Comparison of ENCODE assay signal across 1 cellular context in the genomic region with DNA sequence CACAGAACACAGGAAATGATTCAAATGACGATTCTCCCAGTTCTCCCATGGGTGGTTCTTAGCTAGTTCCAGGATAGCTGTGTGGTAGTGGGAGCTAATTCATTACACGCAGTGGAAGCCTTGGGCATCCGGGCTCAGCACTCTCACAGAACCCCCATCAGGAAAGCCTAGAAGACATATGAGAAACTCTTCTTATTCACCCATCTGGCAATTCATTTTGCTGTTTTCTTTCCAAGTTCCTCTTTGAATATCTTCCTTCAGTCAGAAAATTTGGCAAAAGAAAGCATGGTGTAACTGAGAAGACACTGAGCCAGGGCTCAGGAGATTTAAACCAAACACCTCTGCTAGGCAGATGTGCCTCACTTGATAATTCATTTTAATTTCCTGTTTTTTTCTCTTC.
TF ChIP-seq lines count a peak whose summit lies in the region.

No MANE protein-coding gene starts in this region.

TF ChIP-seq in HepG2, 621 proteins besides CTCF, POLR2A, EP300 and RAD21 (continued from another document):
- TF ChIP-seq, protein P1, sequence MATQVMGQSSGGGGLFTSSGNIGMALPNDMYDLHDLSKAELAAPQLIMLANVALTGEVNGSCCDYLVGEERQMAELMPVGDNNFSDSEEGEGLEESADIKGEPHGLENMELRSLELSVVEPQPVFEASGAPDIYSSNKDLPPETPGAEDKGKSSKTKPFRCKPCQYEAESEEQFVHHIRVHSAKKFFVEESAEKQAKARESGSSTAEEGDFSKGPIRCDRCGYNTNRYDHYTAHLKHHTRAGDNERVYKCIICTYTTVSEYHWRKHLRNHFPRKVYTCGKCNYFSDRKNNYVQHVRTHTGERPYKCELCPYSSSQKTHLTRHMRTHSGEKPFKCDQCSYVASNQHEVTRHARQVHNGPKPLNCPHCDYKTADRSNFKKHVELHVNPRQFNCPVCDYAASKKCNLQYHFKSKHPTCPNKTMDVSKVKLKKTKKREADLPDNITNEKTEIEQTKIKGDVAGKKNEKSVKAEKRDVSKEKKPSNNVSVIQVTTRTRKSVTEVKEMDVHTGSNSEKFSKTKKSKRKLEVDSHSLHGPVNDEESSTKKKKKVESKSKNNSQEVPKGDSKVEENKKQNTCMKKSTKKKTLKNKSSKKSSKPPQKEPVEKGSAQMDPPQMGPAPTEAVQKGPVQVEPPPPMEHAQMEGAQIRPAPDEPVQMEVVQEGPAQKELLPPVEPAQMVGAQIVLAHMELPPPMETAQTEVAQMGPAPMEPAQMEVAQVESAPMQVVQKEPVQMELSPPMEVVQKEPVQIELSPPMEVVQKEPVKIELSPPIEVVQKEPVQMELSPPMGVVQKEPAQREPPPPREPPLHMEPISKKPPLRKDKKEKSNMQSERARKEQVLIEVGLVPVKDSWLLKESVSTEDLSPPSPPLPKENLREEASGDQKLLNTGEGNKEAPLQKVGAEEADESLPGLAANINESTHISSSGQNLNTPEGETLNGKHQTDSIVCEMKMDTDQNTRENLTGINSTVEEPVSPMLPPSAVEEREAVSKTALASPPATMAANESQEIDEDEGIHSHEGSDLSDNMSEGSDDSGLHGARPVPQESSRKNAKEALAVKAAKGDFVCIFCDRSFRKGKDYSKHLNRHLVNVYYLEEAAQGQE (IDR thresholded peaks at IDR 0.05; ENCODE audit: borderline replicate concordance in 1 of 2, low read depth in 1 of 2, low read length in 2 of 2), result no peak
- TF ChIP-seq GTF2F1 (IDR thresholded peaks at IDR 0.05; ENCODE audit: low read length), result no peak
- TF ChIP-seq, protein P2, sequence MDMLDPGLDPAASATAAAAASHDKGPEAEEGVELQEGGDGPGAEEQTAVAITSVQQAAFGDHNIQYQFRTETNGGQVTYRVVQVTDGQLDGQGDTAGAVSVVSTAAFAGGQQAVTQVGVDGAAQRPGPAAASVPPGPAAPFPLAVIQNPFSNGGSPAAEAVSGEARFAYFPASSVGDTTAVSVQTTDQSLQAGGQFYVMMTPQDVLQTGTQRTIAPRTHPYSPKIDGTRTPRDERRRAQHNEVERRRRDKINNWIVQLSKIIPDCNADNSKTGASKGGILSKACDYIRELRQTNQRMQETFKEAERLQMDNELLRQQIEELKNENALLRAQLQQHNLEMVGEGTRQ (IDR thresholded peaks at IDR 0.05; ENCODE audit: low read depth, low read length), result no peak
- TF ChIP-seq, protein P2 (CRISPR knock-in tag; IDR thresholded peaks at IDR 0.05; ENCODE audit: borderline replicate concordance), result no peak
- no peak for TF ChIP-seq ZNF224 (CRISPR knock-in tag; IDR thresholded peaks at IDR 0.05)
- TF ChIP-seq, protein P3, sequence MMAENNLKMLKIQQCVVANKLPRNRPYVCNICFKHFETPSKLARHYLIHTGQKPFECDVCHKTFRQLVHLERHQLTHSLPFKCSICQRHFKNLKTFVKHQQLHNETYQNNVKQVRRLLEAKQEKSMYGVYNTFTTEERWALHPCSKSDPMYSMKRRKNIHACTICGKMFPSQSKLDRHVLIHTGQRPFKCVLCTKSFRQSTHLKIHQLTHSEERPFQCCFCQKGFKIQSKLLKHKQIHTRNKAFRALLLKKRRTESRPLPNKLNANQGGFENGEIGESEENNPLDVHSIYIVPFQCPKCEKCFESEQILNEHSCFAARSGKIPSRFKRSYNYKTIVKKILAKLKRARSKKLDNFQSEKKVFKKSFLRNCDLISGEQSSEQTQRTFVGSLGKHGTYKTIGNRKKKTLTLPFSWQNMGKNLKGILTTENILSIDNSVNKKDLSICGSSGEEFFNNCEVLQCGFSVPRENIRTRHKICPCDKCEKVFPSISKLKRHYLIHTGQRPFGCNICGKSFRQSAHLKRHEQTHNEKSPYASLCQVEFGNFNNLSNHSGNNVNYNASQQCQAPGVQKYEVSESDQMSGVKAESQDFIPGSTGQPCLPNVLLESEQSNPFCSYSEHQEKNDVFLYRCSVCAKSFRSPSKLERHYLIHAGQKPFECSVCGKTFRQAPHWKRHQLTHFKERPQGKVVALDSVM (CRISPR knock-in tag; IDR thresholded peaks at IDR 0.05), result no peak
- TF ChIP-seq, protein P4, sequence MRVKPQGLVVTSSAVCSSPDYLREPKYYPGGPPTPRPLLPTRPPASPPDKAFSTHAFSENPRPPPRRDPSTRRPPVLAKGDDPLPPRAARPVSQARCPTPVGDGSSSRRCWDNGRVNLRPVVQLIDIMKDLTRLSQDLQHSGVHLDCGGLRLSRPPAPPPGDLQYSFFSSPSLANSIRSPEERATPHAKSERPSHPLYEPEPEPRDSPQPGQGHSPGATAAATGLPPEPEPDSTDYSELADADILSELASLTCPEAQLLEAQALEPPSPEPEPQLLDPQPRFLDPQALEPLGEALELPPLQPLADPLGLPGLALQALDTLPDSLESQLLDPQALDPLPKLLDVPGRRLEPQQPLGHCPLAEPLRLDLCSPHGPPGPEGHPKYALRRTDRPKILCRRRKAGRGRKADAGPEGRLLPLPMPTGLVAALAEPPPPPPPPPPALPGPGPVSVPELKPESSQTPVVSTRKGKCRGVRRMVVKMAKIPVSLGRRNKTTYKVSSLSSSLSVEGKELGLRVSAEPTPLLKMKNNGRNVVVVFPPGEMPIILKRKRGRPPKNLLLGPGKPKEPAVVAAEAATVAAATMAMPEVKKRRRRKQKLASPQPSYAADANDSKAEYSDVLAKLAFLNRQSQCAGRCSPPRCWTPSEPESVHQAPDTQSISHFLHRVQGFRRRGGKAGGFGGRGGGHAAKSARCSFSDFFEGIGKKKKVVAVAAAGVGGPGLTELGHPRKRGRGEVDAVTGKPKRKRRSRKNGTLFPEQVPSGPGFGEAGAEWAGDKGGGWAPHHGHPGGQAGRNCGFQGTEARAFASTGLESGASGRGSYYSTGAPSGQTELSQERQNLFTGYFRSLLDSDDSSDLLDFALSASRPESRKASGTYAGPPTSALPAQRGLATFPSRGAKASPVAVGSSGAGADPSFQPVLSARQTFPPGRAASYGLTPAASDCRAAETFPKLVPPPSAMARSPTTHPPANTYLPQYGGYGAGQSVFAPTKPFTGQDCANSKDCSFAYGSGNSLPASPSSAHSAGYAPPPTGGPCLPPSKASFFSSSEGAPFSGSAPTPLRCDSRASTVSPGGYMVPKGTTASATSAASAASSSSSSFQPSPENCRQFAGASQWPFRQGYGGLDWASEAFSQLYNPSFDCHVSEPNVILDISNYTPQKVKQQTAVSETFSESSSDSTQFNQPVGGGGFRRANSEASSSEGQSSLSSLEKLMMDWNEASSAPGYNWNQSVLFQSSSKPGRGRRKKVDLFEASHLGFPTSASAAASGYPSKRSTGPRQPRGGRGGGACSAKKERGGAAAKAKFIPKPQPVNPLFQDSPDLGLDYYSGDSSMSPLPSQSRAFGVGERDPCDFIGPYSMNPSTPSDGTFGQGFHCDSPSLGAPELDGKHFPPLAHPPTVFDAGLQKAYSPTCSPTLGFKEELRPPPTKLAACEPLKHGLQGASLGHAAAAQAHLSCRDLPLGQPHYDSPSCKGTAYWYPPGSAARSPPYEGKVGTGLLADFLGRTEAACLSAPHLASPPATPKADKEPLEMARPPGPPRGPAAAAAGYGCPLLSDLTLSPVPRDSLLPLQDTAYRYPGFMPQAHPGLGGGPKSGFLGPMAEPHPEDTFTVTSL (CRISPR knock-in tag; IDR thresholded peaks at IDR 0.05; ENCODE audit: borderline replicate concordance), result no peak
- no peak for TF ChIP-seq MIER2 (CRISPR knock-in tag; IDR thresholded peaks at IDR 0.05)
- no peak for TF ChIP-seq HIVEP1 (CRISPR knock-in tag; IDR thresholded peaks at IDR 0.05)
- no peak for TF ChIP-seq YY1 (IDR thresholded peaks at IDR 0.05; ENCODE audit: insufficient read depth, insufficient replicate concordance, low read depth, low read length)
- TF ChIP-seq SP4 (CRISPR knock-in tag; IDR thresholded peaks at IDR 0.05), result no peak
- no peak for TF ChIP-seq MTF1 (CRISPR knock-in tag; IDR thresholded peaks at IDR 0.05)
- TF ChIP-seq ISX (CRISPR knock-in tag; conservative IDR thresholded peaks at IDR 0.05), result no peak
- no peak for TF ChIP-seq HHEX (CRISPR knock-in tag; IDR thresholded peaks at IDR 0.05)
